2 cellular contexts compared by ENCODE assay signal in the genomic region with DNA sequence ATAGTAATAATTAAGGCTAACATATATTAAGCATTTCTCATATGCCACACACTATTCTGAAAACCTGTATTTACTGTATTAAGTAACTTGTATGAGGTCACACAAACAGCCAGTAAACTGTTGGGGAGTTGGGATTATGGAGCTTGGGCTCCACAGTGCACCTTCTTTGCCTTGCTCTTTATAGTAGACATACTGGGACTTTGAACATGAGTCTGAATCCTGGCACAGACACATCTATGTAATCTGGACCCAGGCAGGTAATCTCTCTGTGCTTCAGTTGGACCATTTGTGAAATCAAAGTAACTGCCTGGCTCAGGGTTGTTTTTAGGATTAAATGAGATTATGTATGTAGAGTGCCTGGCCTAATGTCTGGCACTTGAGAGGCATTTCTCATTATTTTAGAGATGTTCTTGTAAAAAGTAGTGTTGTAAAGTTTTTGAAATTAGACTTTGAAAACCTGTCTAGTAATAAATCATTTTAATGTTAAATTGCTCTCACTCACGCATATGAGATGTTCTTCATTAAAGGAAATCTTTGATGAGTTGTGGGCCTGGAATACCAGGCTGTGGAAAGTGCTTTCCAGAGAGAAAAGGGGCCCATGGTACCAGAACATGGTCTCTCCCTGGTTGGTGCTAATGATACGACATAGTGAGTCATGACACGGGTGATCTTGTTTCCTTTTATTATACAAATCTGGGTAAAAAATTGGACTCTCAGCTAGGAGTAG.
A peak's percentile ranks its signal among the peaks of the same experiment; 100 is the strongest.
TF ChIP-seq lines count a peak whose summit lies in the region.

No MANE protein-coding gene starts in this region.

TF ChIP-seq in HEK293, 187 proteins besides CTCF, POLR2A, EP300 and RAD21 (continues in another document):
- TF ChIP-seq ZNF350 (tag by site-specific recombination; IDR thresholded peaks at IDR 0.05) (no peak), ZNF169 (tag by site-specific recombination; IDR thresholded peaks at IDR 0.05) (no peak), ZFP37 (tag by site-specific recombination; IDR thresholded peaks at IDR 0.05) (no peak), SALL2 (tag by site-specific recombination; IDR thresholded peaks at IDR 0.05; ENCODE audit: borderline replicate concordance) (no peak), TRIM28 (IDR thresholded peaks at IDR 0.05; ENCODE audit: borderline replicate concordance, low read length) (no peak), ZNF174 (tag by site-specific recombination; IDR thresholded peaks at IDR 0.05) (no peak), ZNF366 (tag by site-specific recombination; conservative IDR thresholded peaks at IDR 0.05) (0 out of 2 replicates have a peak, but pooled peaks have one; percentile 10), ZNF701 (tag by site-specific recombination; IDR thresholded peaks at IDR 0.05) (no peak), BCL11B (tag by site-specific recombination; IDR thresholded peaks at IDR 0.05; ENCODE audit: low read depth) (peak; percentile 79; the same call in 1 of the 2 replicates), ZNF121 (tag by site-specific recombination; IDR thresholded peaks at IDR 0.05) (no peak), IKZF3 (tag by site-specific recombination; IDR thresholded peaks at IDR 0.05) (peak; percentile 54; the same call in 1 of the 2 replicates), SP3 (tag by site-specific recombination; IDR thresholded peaks at IDR 0.05) (no peak), ZNF248 (tag by site-specific recombination; IDR thresholded peaks at IDR 0.05) (no peak), ZNF426 (tag by site-specific recombination; IDR thresholded peaks at IDR 0.05) (no peak), ZNF629 (tag by site-specific recombination; IDR thresholded peaks at IDR 0.05) (no peak), ZFP69B (tag by site-specific recombination; IDR thresholded peaks at IDR 0.05) (no peak), ZNF2 (tag by site-specific recombination; IDR thresholded peaks at IDR 0.05) (no peak), ZNF654 (tag by site-specific recombination; IDR thresholded peaks at IDR 0.05; ENCODE audit: low read depth) (no peak), ZNF549 (tag by site-specific recombination; IDR thresholded peaks at IDR 0.05) (no peak), BCL11A (tag by site-specific recombination; IDR thresholded peaks at IDR 0.05; ENCODE audit: low read depth) (peak; percentile 55; the same call in 1 of the 2 replicates), ZSCAN30 (tag by site-specific recombination; IDR thresholded peaks at IDR 0.05) (no peak), ZNF341 (tag by site-specific recombination; IDR thresholded peaks at IDR 0.05; ENCODE audit: low read depth) (no peak), ZBTB11 (tag by site-specific recombination; conservative IDR thresholded peaks at IDR 0.05; ENCODE audit: low read depth) (no peak), ZNF292 (tag by site-specific recombination; IDR thresholded peaks at IDR 0.05; ENCODE audit: borderline replicate concordance, low read depth) (no peak), EGR2 (tag by site-specific recombination; IDR thresholded peaks at IDR 0.05; ENCODE audit: low read depth) (no peak), ZXDB (tag by site-specific recombination; IDR thresholded peaks at IDR 0.05) (no peak), ZNF558 (tag by site-specific recombination; IDR thresholded peaks at IDR 0.05) (no peak), ZBTB44 (tag by site-specific recombination; IDR thresholded peaks at IDR 0.05) (no peak), ZNF830 (tag by site-specific recombination; IDR thresholded peaks at IDR 0.05; ENCODE audit: low read depth) (no peak), ZNF785 (tag by site-specific recombination; IDR thresholded peaks at IDR 0.05) (no peak), ZNF561 (tag by site-specific recombination; IDR thresholded peaks at IDR 0.05; ENCODE audit: borderline replicate concordance) (no peak), ZNF621 (tag by site-specific recombination; IDR thresholded peaks at IDR 0.05) (no peak), ZNF140 (tag by site-specific recombination; IDR thresholded peaks at IDR 0.05) (no peak)

TF ChIP-seq in HepG2, 621 proteins besides CTCF, POLR2A, EP300 and RAD21:
- 0 out of 2 replicates have a peak, but pooled peaks have one; percentile 1 for TF ChIP-seq ZFY (CRISPR knock-in tag; IDR thresholded peaks at IDR 0.05)
- TF ChIP-seq, protein P1, sequence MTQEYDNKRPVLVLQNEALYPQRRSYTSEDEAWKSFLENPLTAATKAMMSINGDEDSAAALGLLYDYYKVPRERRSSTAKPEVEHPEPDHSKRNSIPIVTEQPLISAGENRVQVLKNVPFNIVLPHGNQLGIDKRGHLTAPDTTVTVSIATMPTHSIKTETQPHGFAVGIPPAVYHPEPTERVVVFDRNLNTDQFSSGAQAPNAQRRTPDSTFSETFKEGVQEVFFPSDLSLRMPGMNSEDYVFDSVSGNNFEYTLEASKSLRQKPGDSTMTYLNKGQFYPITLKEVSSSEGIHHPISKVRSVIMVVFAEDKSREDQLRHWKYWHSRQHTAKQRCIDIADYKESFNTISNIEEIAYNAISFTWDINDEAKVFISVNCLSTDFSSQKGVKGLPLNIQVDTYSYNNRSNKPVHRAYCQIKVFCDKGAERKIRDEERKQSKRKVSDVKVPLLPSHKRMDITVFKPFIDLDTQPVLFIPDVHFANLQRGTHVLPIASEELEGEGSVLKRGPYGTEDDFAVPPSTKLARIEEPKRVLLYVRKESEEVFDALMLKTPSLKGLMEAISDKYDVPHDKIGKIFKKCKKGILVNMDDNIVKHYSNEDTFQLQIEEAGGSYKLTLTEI (CRISPR knock-in tag; conservative IDR thresholded peaks at IDR 0.05) = no peak
- TF ChIP-seq RFXAP (CRISPR knock-in tag; IDR thresholded peaks at IDR 0.05; ENCODE audit: borderline replicate concordance) = 0 out of 2 replicates have a peak, but pooled peaks have one; percentile 15
- no peak for TF ChIP-seq NFYC (CRISPR knock-in tag; IDR thresholded peaks at IDR 0.05)
- no peak for TF ChIP-seq MED1 (CRISPR knock-in tag; IDR thresholded peaks at IDR 0.05)
- peak; percentile 50; the same call in 1 of the 2 replicates for TF ChIP-seq HNF4A (CRISPR knock-in tag; IDR thresholded peaks at IDR 0.05)
- no peak for TF ChIP-seq GTF2F1 (IDR thresholded peaks at IDR 0.05; ENCODE audit: low read length)
- TF ChIP-seq ZBTB26 (CRISPR knock-in tag; IDR thresholded peaks at IDR 0.05; ENCODE audit: borderline replicate concordance) = no peak
- TF ChIP-seq HOXA7 (CRISPR knock-in tag; IDR thresholded peaks at IDR 0.05) = no peak
- no peak for TF ChIP-seq SOX13 (IDR thresholded peaks at IDR 0.05)
- TF ChIP-seq SOX13 (CRISPR knock-in tag; conservative IDR thresholded peaks at IDR 0.05 in 1 of 2, IDR thresholded peaks at IDR 0.05 in 1 of 2) = no peak
- TF ChIP-seq ZNF660 (CRISPR knock-in tag; IDR thresholded peaks at IDR 0.05; ENCODE audit: borderline replicate concordance, low read depth) = no peak
- 0 out of 2 replicates have a peak, but pooled peaks have one; percentile 5 for TF ChIP-seq RCOR2 (CRISPR knock-in tag; IDR thresholded peaks at IDR 0.05)
- no peak for TF ChIP-seq ZFP36L2 (CRISPR knock-in tag; IDR thresholded peaks at IDR 0.05)
- TF ChIP-seq CEBPZ (IDR thresholded peaks at IDR 0.05; ENCODE audit: low read length) = no peak
- no peak for TF ChIP-seq ZNF383 (CRISPR knock-in tag; IDR thresholded peaks at IDR 0.05; ENCODE audit: borderline replicate concordance)
- TF ChIP-seq LBX2 (CRISPR knock-in tag; IDR thresholded peaks at IDR 0.05; ENCODE audit: borderline replicate concordance) = no peak
